ENCODE assay signal across 8 cellular contexts in genomic region chr3:146469206-146470017, GRCh38. TPM values are rescaled to one million over a fixed set of nuclear protein-coding genes. Genes with fewer than 3 reads are reported as not detected.
DNase-seq lines count a peak whose midpoint lies in the region; ATAC-seq and TF ChIP-seq lines count a peak whose summit lies in the region.

A gene with protein sequence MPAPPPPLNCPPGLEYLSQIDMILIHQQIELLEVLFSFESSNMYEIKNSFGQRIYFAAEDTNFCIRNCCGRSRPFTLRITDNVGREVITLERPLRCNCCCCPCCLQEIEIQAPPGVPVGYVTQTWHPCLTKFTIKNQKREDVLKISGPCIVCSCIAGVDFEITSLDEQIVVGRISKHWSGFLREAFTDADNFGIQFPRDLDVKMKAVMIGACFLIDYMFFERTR (minus strand): TSS chr3:146469561. CDS start chr3:146459904, 9,657 bp downstream.

- peak within 1 kb of the TSS; percentile 76 for H2AFZ ChIP-seq in PC-9

- peak within 1 kb of the TSS; percentile 54 for H3K4me2 ChIP-seq in PC-9

- H3K9me2 ChIP-seq in PC-9 (ENCODE audit: insufficient read depth), result no peaks in the 10 kb centered on the region

- TF ChIP-seq EP300 in sigmoid colon (IDR thresholded peaks at IDR 0.05), result no peak

- intact Hi-C loops in PC-9 (cut with micrococcal nuclease; ENCODE audit: unreplicated experiment) (loop anchor here (1.0 kb wide), 1 partner anchor 75 kb away; the partner anchor contains the start of gene PLSCR1), heart left ventricle (cut with DNase I) (loop anchor here in 1 of 10 donors (2.0 kb wide), 1 partner anchor 75 kb away; the partner anchor contains the start of gene PLSCR1), sigmoid colon (cut with DNase I) (loop anchor here (5.0 kb wide), 1 partner anchor 73 kb away; the partner anchor contains the start of gene PLSCR1)

- no TSS peak for BruUV-seq in PC-9 (replicated peaks; lab: Mats Ljungman, UMichigan)

- no peaks in the 10 kb centered on the region for H3F3A ChIP-seq in PC-9 (ENCODE audit: insufficient read depth, low read depth)

- TF ChIP-seq POLR2A in heart left ventricle (IDR thresholded peaks at IDR 0.05) (peak in 1 of 2 donors; percentile 12), sigmoid colon (IDR thresholded peaks at IDR 0.05) (no peak)

- ATAC-seq in HG03045 (IDR thresholded peaks at IDR 0.05; ENCODE audit: unreplicated experiment) (peak; percentile 97), heart left ventricle (peak; percentile 70 to 97 (median 93))

- CTCF ChIA-PET in PC-9 (lab: Charles Lee), result no interaction called here

- H3K79me2 ChIP-seq in PC-9 (ENCODE audit: low read depth), result no peaks in the 10 kb centered on the region

- peak within 1 kb of the TSS; percentile 35; the same call in 1 of the 2 replicates for H3K4me3 ChIP-seq in PC-9
- peak within 1 kb of the TSS; percentile 33 to 70 (median 58) for H3K4me3 ChIP-seq in heart left ventricle
- H3K4me3 ChIP-seq in sigmoid colon, result peak within 1 kb of the TSS; percentile 54 to 66 (median 59)

- H3K4me1 ChIP-seq in PC-9 (replicated peaks; ENCODE audit: insufficient read depth) (0 out of 2 replicates have a peak, but pooled peaks cover under 1% of the 10 kb centered on the region), heart left ventricle (peaks cover 0 to 11% (median 2%) of the 10 kb centered on the region in 12 donors), sigmoid colon (peaks cover 0 to 15% (median 6%) of the 10 kb centered on the region in 4 donors)

- H3K27ac ChIP-seq in PC-9 (no peak within 1 kb of the TSS), heart left ventricle (peak within 1 kb of the TSS in 11 of 12 donors; percentile 23 to 72 (median 57)), sigmoid colon (peak within 1 kb of the TSS; percentile 36 to 76 (median 64))

- DNase-seq in NCI-H2081 (lab: John Stamatoyannopoulos, UW) (peak; percentile 71 to 84), NCI-H2081 treated with DMSO at 0.1 percent for 48 hours (lab: John Stamatoyannopoulos, UW) (no peak), PC-9 (peak in 1 of 2 experiments; percentile 50), heart left ventricle (peak; percentile 55 to 70 (median 64)), sigmoid colon (peak; percentile 85), NOMO-1 treated with dmso at 0.1 percent for 144 hours (lab: John Stamatoyannopoulos, UW; ENCODE audit: unreplicated experiment) (no peak)
- DNase-seq in activated naive CD4-positive, alpha-beta T cell treated with anti-CD3 and anti-CD28 coated beads, Interleukin-2, amount 50 U/mL, for 16 hours, result peak; percentile 75

- H4K20me1 ChIP-seq in PC-9 (ENCODE audit: insufficient read depth), result no peaks in the 10 kb centered on the region

- 1 to 12% (median 10%) methylated on average over 15 to 50 of the region's 50 CpGs for WGBS in heart left ventricle, 4 donors
- 10 to 30% methylated on average over 50 of the region's 50 CpGs for WGBS in sigmoid colon, 2 donors

- TF ChIP-seq CTCF in PC-9 (conservative IDR thresholded peaks at IDR 0.05), result no peak
- TF ChIP-seq CTCF in heart left ventricle (IDR thresholded peaks at IDR 0.05), result no peak
- TF ChIP-seq CTCF in sigmoid colon (IDR thresholded peaks at IDR 0.05), result no peak

- POLR2A ChIA-PET in PC-9 (lab: Charles Lee; ENCODE audit: unreplicated experiment), result interaction anchor here (0.6 to 0.8 kb wide), 2 partner anchors 35 to 125 kb away, joined by 4 to 6 read pairs; no protein-coding TSS in a partner anchor

- no peaks in the 10 kb centered on the region for H3K27me3 ChIP-seq in PC-9 (ENCODE audit: insufficient read depth, low read depth)
- H3K27me3 ChIP-seq in heart left ventricle, result no peaks in the 10 kb centered on the region
- H3K27me3 ChIP-seq in sigmoid colon, result no peaks in the 10 kb centered on the region

- H3K36me3 ChIP-seq in PC-9 (ENCODE audit: low read depth) (no peaks in the 10 kb centered on the region), heart left ventricle (no peaks in the 10 kb centered on the region), sigmoid colon (no peaks in the 10 kb centered on the region)

- no peaks in the 10 kb centered on the region; the same call in 1 of the 2 replicates for H3K9me3 ChIP-seq in PC-9 (ENCODE audit: insufficient read depth, low read depth)
- no peaks in the 10 kb centered on the region for H3K9me3 ChIP-seq in heart left ventricle
- H3K9me3 ChIP-seq in sigmoid colon, result no peaks in the 10 kb centered on the region

RNA-seq across cellular contexts. Expression of the gene that starts here (rescaled TPM):
- not detected in 2 replicates for total RNA-seq in PC-9 (2021)
- total RNA-seq in heart left ventricle, result not detected
- not detected for polyA plus RNA-seq in heart left ventricle
- total RNA-seq in sigmoid colon, result not detected
- under 1 TPM in 1 of 3 donors, not detected in 2; 0.45 TPM for polyA plus RNA-seq in sigmoid colon

Comparison
In these comparisons a context has a peak if more than half of its experiments do, and no peak if none do; other contexts are left out.
1. DNase-seq: peak in NCI-H2081 (2 of 2) and activated naive CD4-positive, alpha-beta T cell treated with anti-CD3 and anti-CD28 coated beads, Interleukin-2, amount 50 U/mL, for 16 hours (single experiment); none in NCI-H2081 treated with DMSO at 0.1 percent for 48 hours (single experiment) and NOMO-1 treated with dmso at 0.1 percent for 144 hours (single experiment).
2. Peak in DNase-seq, ATAC-seq, H3K4me3 ChIP-seq and H3K27ac ChIP-seq in heart left ventricle; RNA of the gene not detected or under 1 TPM.
3. Peak in DNase-seq, H3K4me3 ChIP-seq and H3K27ac ChIP-seq in sigmoid colon; RNA of the gene not detected or under 1 TPM.
4. Peak in every context shown above with its lines, with median percentiles within 50 percentile points of each other: H3K4me3 ChIP-seq.